Comparison of ENCODE assay signal across 20 cellular contexts in genomic region chr4:54852061-54852460, GRCh38.
"Had no signal": no experiment of that assay in that cellular context is flagged by ENCODE, and none has a peak within 500 bp of the region (broad histone marks: within the 10 kb centered on the region; RNA-seq: fewer than 3 reads in every experiment).

No MANE protein-coding gene starts in this region.

- H3K9me3 ChIP-seq: sigmoid colon, upper lobe of right lung had no signal

- H3K4me3 Mint-ChIP-seq: activated B cell treated with CpG ODN at 0.5 μM for 24 hours; activated CD4-positive, alpha-beta memory T cell treated with anti-CD3 and anti-CD28 coated beads for 36 hours; activated naive CD8-positive, alpha-beta T cell treated with anti-CD3 and anti-CD28 coated beads for 36 hours; immature natural killer cell; naive B cell; stimulated activated naive B cell treated with anti-CD40 and anti-IgM and Interleukin-4, amounts not matched to agents 10 μg/mL and 1 μg/mL and 100 μg/mL, for 72 hours; T-helper 17 cell had no signal

- H3K9me3 Mint-ChIP-seq: activated B cell treated with CpG ODN at 0.5 μM for 24 hours; activated CD4-positive, alpha-beta memory T cell treated with anti-CD3 and anti-CD28 coated beads for 36 hours; activated naive CD8-positive, alpha-beta T cell treated with anti-CD3 and anti-CD28 coated beads for 36 hours; immature natural killer cell; naive B cell; stimulated activated naive B cell treated with anti-CD40 and anti-IgM and Interleukin-4, amounts not matched to agents 10 μg/mL and 1 μg/mL and 100 μg/mL, for 72 hours had no signal

- H3K27me3 ChIP-seq: sigmoid colon, upper lobe of right lung had no signal

- H3K4me1 ChIP-seq: sigmoid colon, upper lobe of right lung had no signal

- H3K27ac Mint-ChIP-seq: activated B cell treated with CpG ODN at 0.5 μM for 24 hours; activated CD4-positive, alpha-beta memory T cell treated with anti-CD3 and anti-CD28 coated beads for 36 hours; activated naive CD8-positive, alpha-beta T cell treated with anti-CD3 and anti-CD28 coated beads for 36 hours; immature natural killer cell; naive B cell; stimulated activated naive B cell treated with anti-CD40 and anti-IgM and Interleukin-4, amounts not matched to agents 10 μg/mL and 1 μg/mL and 100 μg/mL, for 72 hours; T-helper 17 cell had no signal

- ATAC-seq: stimulated activated naive B cell treated with anti-CD40 and anti-IgM and Interleukin-4, amounts not matched to agents 10 μg/mL and 1 μg/mL and 100 μg/mL, for 72 hours; T-helper 17 cell; upper lobe of right lung had no signal

- DNase-seq: activated B cell treated with CpG ODN at 0.5 μM for 24 hours; activated CD4-positive, alpha-beta memory T cell treated with anti-CD3 and anti-CD28 coated beads for 36 hours; activated CD4-positive, alpha-beta T cell treated with anti-CD3 and anti-CD28 coated beads for 4 hours; activated naive CD4-positive, alpha-beta T cell treated with Interleukin-2 at 50 U/mL for 16 hours; activated naive CD8-positive, alpha-beta T cell treated with anti-CD3 and anti-CD28 coated beads for 36 hours; activated T-cell treated with anti-CD3 and anti-CD28 coated beads, Interleukin-2, amount 50 U/mL, for 48 hours; cortex of kidney; immature natural killer cell; kidney glomerular epithelial cell; mesendoderm; naive B cell; retina; sigmoid colon; stimulated activated CD4-positive, alpha-beta T cell treated with anti-CD3 and anti-CD28 coated beads, Interleukin-15, amount 100 ng/mL, for 24 hours; stimulated activated naive B cell treated with anti-CD40 and anti-IgM and Interleukin-4, amounts not matched to agents 10 μg/mL and 1 μg/mL and 100 μg/mL, for 72 hours; SW 1271; T-helper 17 cell; upper lobe of right lung had no signal

- H3K36me3 Mint-ChIP-seq: activated CD4-positive, alpha-beta memory T cell treated with anti-CD3 and anti-CD28 coated beads for 36 hours; activated naive CD8-positive, alpha-beta T cell treated with anti-CD3 and anti-CD28 coated beads for 36 hours; immature natural killer cell; naive B cell; stimulated activated naive B cell treated with anti-CD40 and anti-IgM and Interleukin-4, amounts not matched to agents 10 μg/mL and 1 μg/mL and 100 μg/mL, for 72 hours had no signal

- H3K4me1 Mint-ChIP-seq: activated B cell treated with CpG ODN at 0.5 μM for 24 hours; activated naive CD8-positive, alpha-beta T cell treated with anti-CD3 and anti-CD28 coated beads for 36 hours; immature natural killer cell; naive B cell; stimulated activated naive B cell treated with anti-CD40 and anti-IgM and Interleukin-4, amounts not matched to agents 10 μg/mL and 1 μg/mL and 100 μg/mL, for 72 hours; T-helper 17 cell had no signal

- H3K4me3 ChIP-seq: sigmoid colon, smooth muscle cell, upper lobe of right lung had no signal

- H3K36me3 ChIP-seq: sigmoid colon, upper lobe of right lung had no signal

- H3K27ac ChIP-seq: epithelial cell of prostate, sigmoid colon, upper lobe of right lung had no signal

- H3K27me3 Mint-ChIP-seq: activated CD4-positive, alpha-beta memory T cell treated with anti-CD3 and anti-CD28 coated beads for 36 hours; activated naive CD8-positive, alpha-beta T cell treated with anti-CD3 and anti-CD28 coated beads for 36 hours; naive B cell; T-helper 17 cell had no signal

- H3K4me2 ChIP-seq: smooth muscle cell had no signal
